Comparison of ENCODE assay signal across 13 cellular contexts in genomic region chr5:127876384-127876783, GRCh38.
DNase-seq lines count a peak whose midpoint lies in the region; ATAC-seq and TF ChIP-seq lines count a peak whose summit lies in the region.
"Had no signal": no experiment of that assay in that cellular context is flagged by ENCODE, and none has a peak within 500 bp of the region (broad histone marks: within the 10 kb centered on the region; RNA-seq: fewer than 3 reads in every experiment).

No MANE protein-coding gene starts in this region.

- H3K4me1 ChIP-seq in heart right ventricle (peaks cover 2 to 52% (median 30%) of the 10 kb centered on the region in 9 donors), spleen (peaks cover 0 to 5% (median 0%) of the 10 kb centered on the region in 6 donors)

- ATAC-seq in heart right ventricle (peak in 2 of 8 donors; percentile 29 to 33), Right ventricle myocardium inferior (no peak)

- DNase-seq in heart right ventricle (no peak), Right ventricle myocardium inferior (ENCODE audit: missing footprints) (no peak), SW480 (ENCODE audit: low spot score) (peak; percentile 88), kidney tubule cell (ENCODE audit: low spot score) (peak; percentile 90), NCI-H345 treated with DMSO at 0.1 percent for 48 hours (lab: John Stamatoyannopoulos, UW; ENCODE audit: unreplicated experiment) (no peak), spleen (no peak), GM13977 (ENCODE audit: low spot score) (no peak), KBM-7 (no peak)
- DNase-seq: activated naive CD8-positive, alpha-beta T cell treated with anti-CD3 and anti-CD28 coated beads, Interleukin-2, amount 10 ng/mL, durations not matched to agents 7 days and 5 days; CD8-positive, alpha-beta memory T cell; stimulated activated naive CD4-positive, alpha-beta T cell; upper lobe of right lung had no signal

- H3K9me3 ChIP-seq in heart right ventricle (no peaks in the 10 kb centered on the region), spleen (no peaks in the 10 kb centered on the region)
- H3K9me3 ChIP-seq: upper lobe of right lung had no signal

- TF ChIP-seq POLR2A in spleen (IDR thresholded peaks at IDR 0.05), result no peak

- TF ChIP-seq CTCF in heart right ventricle (IDR thresholded peaks at IDR 0.05) (no peak), spleen (IDR thresholded peaks at IDR 0.05 in 8 of 11, conservative IDR thresholded peaks at IDR 0.05 in 3 of 11) (no peak), GM13977 (IDR thresholded peaks at IDR 0.05; ENCODE audit: extremely low read depth, insufficient read depth, missing control alignments) (no peak)

- WGBS in heart right ventricle, 2 donors, result 77 to 80% methylated on average over 3 of the region's 3 CpGs
- WGBS in spleen, 5 donors, result 70 to 92% (median 88%) methylated on average over 3 of the region's 3 CpGs

- H3K27ac ChIP-seq in heart right ventricle (peak overlapping the region; percentile 22 to 74 (median 67)), spleen (no peak overlapping the region)
- H3K27ac ChIP-seq: hepatocyte, upper lobe of right lung had no signal

- H3K27me3 ChIP-seq in heart right ventricle (no peaks in the 10 kb centered on the region), spleen (replicated peaks in 1 of 7) (no peaks in the 10 kb centered on the region)
- H3K27me3 ChIP-seq: hepatocyte, upper lobe of right lung had no signal

- H3K4me3 ChIP-seq in heart right ventricle, result no peak overlapping the region
- no peak overlapping the region for H3K4me3 ChIP-seq in spleen
- H3K4me3 ChIP-seq: hepatocyte, upper lobe of right lung had no signal

- intact Hi-C loops in heart right ventricle (cut with DNase I) (loop anchor here in 7 of 10 donors (5.0 to 10.0 kb wide), 7 partner anchors 112 to 328 kb away; partner anchors contain the start of gene SLC12A2 (in 7 of the 7)), Right ventricle myocardium inferior (cut with DNase I) (loop anchor here (5.0 kb wide), 3 partner anchors 81 to 326 kb away; partner anchors contain the start of gene SLC12A2), spleen (cut with DNase I; ENCODE audit: low total_unique reads) (loop anchor here (10.0 kb wide), 1 partner anchor 328 kb away; no protein-coding TSS in a partner anchor)

- H3K36me3 ChIP-seq in heart right ventricle, result no peaks in the 10 kb centered on the region
- no peaks in the 10 kb centered on the region for H3K36me3 ChIP-seq in spleen
- H3K36me3 ChIP-seq: upper lobe of right lung had no signal

- in situ Hi-C loops in GM13977 (cut with MboI; ENCODE audit: low pct_unique_long_range_greater_than_20kb, low sequenced_read_pairs, unreplicated experiment), result no loop called here
- in situ Hi-C loops in KBM-7 (cut with MboI; ENCODE audit: low pct_unique_long_range_greater_than_20kb, low sequenced_read_pairs), result loop anchor here (25.0 kb wide), 1 partner anchor 336 kb away; no protein-coding TSS in a partner anchor

Comparison
In these comparisons a context has a peak if more than half of its experiments do, and no peak if none do; other contexts are left out.
1. DNase-seq: peak in SW480 (single experiment) and kidney tubule cell (single experiment); none in heart right ventricle (0 of 2), Right ventricle myocardium inferior (single experiment), NCI-H345 treated with DMSO at 0.1 percent for 48 hours (single experiment), spleen (single experiment), GM13977 (single experiment) and KBM-7 (single experiment).
2. H3K27ac ChIP-seq: peak in heart right ventricle (10 of 10); none in spleen (0 of 8).